ENCODE assay signal across 1 cellular context in genomic region chr12:120738252-120739030, GRCh38.
TF ChIP-seq lines count a peak whose summit lies in the region.

No MANE protein-coding gene starts in this region.

TF ChIP-seq in K562, 482 proteins besides CTCF, POLR2A, EP300 and RAD21:
- TF ChIP-seq PCBP1 (IDR thresholded peaks at IDR 0.05; ENCODE audit: low read depth, low read length, poor library complexity, severe bottlenecking): no peak
- no peak for TF ChIP-seq ZNF274 (IDR thresholded peaks at IDR 0.05; ENCODE audit: borderline replicate concordance, low read depth, low read length)
- TF ChIP-seq RBFOX2 (IDR thresholded peaks at IDR 0.05; ENCODE audit: low read depth, low read length): 0 out of 2 replicates have a peak, but pooled peaks have one; percentile 8
- TF ChIP-seq GTF2F1 (IDR thresholded peaks at IDR 0.05; ENCODE audit: low read depth, low read length): no peak
- no peak for TF ChIP-seq SMAD4 (CRISPR knock-in tag; conservative IDR thresholded peaks at IDR 0.05)
